Comparison of ENCODE assay signal across 21 cellular contexts in the genomic region with DNA sequence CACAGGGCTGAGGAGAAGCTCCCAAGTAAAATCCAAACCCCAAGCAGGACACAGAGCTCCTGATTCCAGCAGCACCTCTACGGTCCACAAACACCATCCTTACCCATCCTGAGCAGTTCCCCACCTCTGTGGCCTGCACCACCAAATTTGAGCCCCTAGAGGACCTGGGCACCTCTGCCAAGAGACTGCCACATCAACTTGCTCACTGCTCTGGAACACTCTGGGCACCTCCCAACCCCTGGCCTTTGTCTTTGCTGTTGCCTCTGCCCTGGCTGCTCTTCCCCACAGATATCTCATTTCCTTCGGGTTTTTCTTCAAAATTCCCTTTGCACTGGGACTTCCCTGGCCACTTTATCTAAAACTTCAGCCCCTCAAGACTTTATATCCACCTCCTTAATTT. TPM values are rescaled to one million over a fixed set of nuclear protein-coding genes. Genes with fewer than 3 reads are reported as not detected.
DNase-seq lines count a peak whose midpoint lies in the region; ATAC-seq, FAIRE-seq and TF ChIP-seq lines count a peak whose summit lies in the region.
"Had no signal": no experiment of that assay in that cellular context is flagged by ENCODE, and none has a peak within 500 bp of the region (broad histone marks: within the 10 kb centered on the region; RNA-seq: fewer than 3 reads in every experiment).

No MANE protein-coding gene starts in this region.

- TF ChIP-seq RAD21 in A549 (conservative IDR thresholded peaks at IDR 0.05 in 1 of 2, IDR thresholded peaks at IDR 0.05 in 1 of 2), result no peak

- no peak for TF ChIP-seq POLR2A in A549 (IDR thresholded peaks at IDR 0.05; ENCODE audit: low read length)

- no peaks in the 10 kb centered on the region for H3K27me3 ChIP-seq in H7 (ENCODE audit: control insufficient read depth, insufficient read depth, low read length)
- no peaks in the 10 kb centered on the region for H3K27me3 ChIP-seq in A673 (replicated peaks; ENCODE audit: insufficient read depth, low read depth, low read length, poor library complexity)
- H3K27me3 ChIP-seq in CD4-positive, alpha-beta memory T cell (ENCODE audit: insufficient read depth, low read length), result no peaks in the 10 kb centered on the region
- H3K27me3 ChIP-seq: BE2C had no signal

- H3K4me3 ChIP-seq in A549 (no peak overlapping the region), H7 (ENCODE audit: insufficient read depth, low read depth, low read length) (no peak overlapping the region), A673 (ENCODE audit: low read depth, low read length, poor library complexity, severe bottlenecking) (no peak overlapping the region)
- no peak overlapping the region for H3K4me3 ChIP-seq in CD4-positive, alpha-beta memory T cell (ENCODE audit: low read length in 2 of 2)
- H3K4me3 ChIP-seq: HAP-1 had no signal

- POLR2A ChIA-PET in A549 (lab: Yijun Ruan, JAX) (no interaction called here), A673 (lab: Charles Lee; ENCODE audit: low non-redundant PET) (no interaction called here)
- POLR2A ChIA-PET in CD4-positive, alpha-beta memory T cell (lab: Charles Lee; ENCODE audit: partially characterized antibody), result no interaction called here

- no peak overlapping the region for H3K4me3 Mint-ChIP-seq in neural crest cell
- no peak overlapping the region for H3K4me3 Mint-ChIP-seq in stimulated activated memory B cell treated with anti-CD40 and anti-IgM and Interleukin-4, amounts not matched to agents 10 μg/mL and 1 μg/mL and 100 μg/mL, for 72 hours
- no peak overlapping the region for H3K4me3 Mint-ChIP-seq in CD4-positive, alpha-beta memory T cell
- H3K4me3 Mint-ChIP-seq: CD4-positive, CD25-positive, alpha-beta regulatory T cell; HFFc6 had no signal

- peak overlapping the region; percentile 27 for H3K27ac Mint-ChIP-seq in neural crest cell (ENCODE audit: unreplicated experiment)
- H3K27ac Mint-ChIP-seq in stimulated activated memory B cell treated with anti-CD40 and anti-IgM and Interleukin-4, amounts not matched to agents 10 μg/mL and 1 μg/mL and 100 μg/mL, for 72 hours, result no peak overlapping the region
- no peak overlapping the region for H3K27ac Mint-ChIP-seq in CD4-positive, alpha-beta memory T cell
- H3K27ac Mint-ChIP-seq: CD4-positive, CD25-positive, alpha-beta regulatory T cell; HFFc6 had no signal

- H3K9me3 ChIP-seq in A549 (no peaks in the 10 kb centered on the region), A673 (ENCODE audit: low read depth, low read length, poor library complexity, severe bottlenecking) (no peaks in the 10 kb centered on the region)
- no peaks in the 10 kb centered on the region for H3K9me3 ChIP-seq in CD4-positive, alpha-beta memory T cell (ENCODE audit: control insufficient read depth in 1 of 2, low read length in 2 of 2)
- H3K9me3 ChIP-seq: BE2C, Caco-2, HAP-1 had no signal

- peaks cover 15% of the 10 kb centered on the region for H3K4me1 Mint-ChIP-seq in neural crest cell
- no peaks in the 10 kb centered on the region for H3K4me1 Mint-ChIP-seq in stimulated activated memory B cell treated with anti-CD40 and anti-IgM and Interleukin-4, amounts not matched to agents 10 μg/mL and 1 μg/mL and 100 μg/mL, for 72 hours
- H3K4me1 Mint-ChIP-seq in CD4-positive, alpha-beta memory T cell, result no peaks in the 10 kb centered on the region
- H3K4me1 Mint-ChIP-seq: CD4-positive, CD25-positive, alpha-beta regulatory T cell had no signal

- TF ChIP-seq EP300 in A549 (IDR thresholded peaks at IDR 0.05), result no peak

- CTCF ChIA-PET in A549 (lab: Yijun Ruan, JAX) (interaction anchor here (0.7 to 5.0 kb wide), 9 partner anchors 8 to 159 kb away, joined by 3 to 27 read pairs (median 3); partner anchors contain the start of gene FANCI), A673 (lab: Charles Lee) (no interaction called here)
- CTCF ChIA-PET in CD4-positive, alpha-beta memory T cell (lab: Charles Lee; ENCODE audit: partially characterized antibody), result interaction anchor here (1.8 kb wide), 1 partner anchor 10 kb away, joined by 11 read pairs; no protein-coding TSS in a partner anchor

- H3K4me2 ChIP-seq in A549, result no peak overlapping the region

- no peaks in the 10 kb centered on the region for H3K9me3 Mint-ChIP-seq in neural crest cell
- H3K9me3 Mint-ChIP-seq in stimulated activated memory B cell treated with anti-CD40 and anti-IgM and Interleukin-4, amounts not matched to agents 10 μg/mL and 1 μg/mL and 100 μg/mL, for 72 hours, result no peaks in the 10 kb centered on the region
- no peaks in the 10 kb centered on the region for H3K9me3 Mint-ChIP-seq in CD4-positive, alpha-beta memory T cell
- H3K9me3 Mint-ChIP-seq: CD4-positive, CD25-positive, alpha-beta regulatory T cell; HFFc6 had no signal

- ATAC-seq in A549, result peak; percentile 41 to 54; a peak in 4 of 6 replicates
- peak; percentile 22 for ATAC-seq in stimulated activated memory B cell treated with anti-CD40 and anti-IgM and Interleukin-4, amounts not matched to agents 10 μg/mL and 1 μg/mL and 100 μg/mL, for 72 hours

- BruUV-seq in A673 (replicated peaks; lab: Mats Ljungman, UMichigan), result no TSS peak

- H3K4me1 ChIP-seq in A549 (no peaks in the 10 kb centered on the region), A673 (ENCODE audit: insufficient read depth, low read length, poor library complexity, severe bottlenecking) (no peaks in the 10 kb centered on the region)
- H3K4me1 ChIP-seq in CD4-positive, alpha-beta memory T cell (ENCODE audit: insufficient read depth, low read length), result no peaks in the 10 kb centered on the region
- H3K4me1 ChIP-seq: BE2C, Caco-2, HAP-1 had no signal

- H3K27ac ChIP-seq in A549, result no peak overlapping the region
- H3K27ac ChIP-seq in A673 (ENCODE audit: low read depth, low read length, poor library complexity, severe bottlenecking), result no peak overlapping the region
- H3K27ac ChIP-seq in CD4-positive, alpha-beta memory T cell (ENCODE audit: low read depth, low read length), result no peak overlapping the region

- no peaks in the 10 kb centered on the region for H3K27me3 Mint-ChIP-seq in neural crest cell (ENCODE audit: low read depth)
- peaks cover 11% of the 10 kb centered on the region for H3K27me3 Mint-ChIP-seq in stimulated activated memory B cell treated with anti-CD40 and anti-IgM and Interleukin-4, amounts not matched to agents 10 μg/mL and 1 μg/mL and 100 μg/mL, for 72 hours
- no peaks in the 10 kb centered on the region for H3K27me3 Mint-ChIP-seq in CD4-positive, alpha-beta memory T cell

- TF ChIP-seq CTCF in A549 (IDR thresholded peaks at IDR 0.05) (no peak), neural crest cell (conservative IDR thresholded peaks at IDR 0.05) (no peak), A673 (conservative IDR thresholded peaks at IDR 0.05; ENCODE audit: low read depth, low read length) (no peak)

- intact Hi-C loops in A673 (cut with micrococcal nuclease; ENCODE audit: unreplicated experiment), result no loop called here
- intact Hi-C loops in CD4-positive, alpha-beta memory T cell (cut with micrococcal nuclease), result no loop called here

- no peak for FAIRE-seq in A549 (lab: Jason Lieb, UNC)
- FAIRE-seq: D721Med, G401.6, H1 had no signal

- DNase-seq in A549 (ENCODE audit: low read depth in 1 of 2, low spot score in 1 of 2), result no peak
- peak; percentile 13 for DNase-seq in H7
- DNase-seq in neural crest cell (ENCODE audit: low read depth, low spot score), result no peak
- no peak for DNase-seq in GM03348 (ENCODE audit: low spot score)
- DNase-seq in A673 (ENCODE audit: low spot score), result no peak
- DNase-seq in hepatic stellate cell (ENCODE audit: low spot score), result no peak
- DNase-seq in CD4-positive, alpha-beta memory T cell, result no peak
- DNase-seq: 8988T; ACHN; BE2C; C1 segment of cervical spinal cord; Caco-2; CD4-positive, CD25-positive, alpha-beta regulatory T cell; HFFc6; KG1 had no signal

- 13% methylated on average over 2 of the region's 2 CpGs for WGBS in A549 (ENCODE audit: missing lambda C conversion rate)

- no peaks in the 10 kb centered on the region for H3K36me3 ChIP-seq in H7 (replicated peaks; ENCODE audit: control insufficient read depth, insufficient read depth, low read length)
- H3K36me3 ChIP-seq in A673 (ENCODE audit: insufficient read depth, low read length, poor library complexity, severe bottlenecking), result no peaks in the 10 kb centered on the region
- no peaks in the 10 kb centered on the region for H3K36me3 ChIP-seq in CD4-positive, alpha-beta memory T cell (ENCODE audit: insufficient read depth, low read length)
- H3K36me3 ChIP-seq: BE2C, HAP-1 had no signal

- H3K36me3 Mint-ChIP-seq in neural crest cell (ENCODE audit: low read depth), result no peaks in the 10 kb centered on the region
- H3K36me3 Mint-ChIP-seq in stimulated activated memory B cell treated with anti-CD40 and anti-IgM and Interleukin-4, amounts not matched to agents 10 μg/mL and 1 μg/mL and 100 μg/mL, for 72 hours, result no peaks in the 10 kb centered on the region
- no peaks in the 10 kb centered on the region for H3K36me3 Mint-ChIP-seq in CD4-positive, alpha-beta memory T cell
- H3K36me3 Mint-ChIP-seq: CD4-positive, CD25-positive, alpha-beta regulatory T cell had no signal

TF ChIP-seq in A549, 52 proteins besides CTCF, POLR2A, EP300 and RAD21:
- TF ChIP-seq HOXB13 (CRISPR knock-in tag; IDR thresholded peaks at IDR 0.05; ENCODE audit: low read depth), result no peak
- TF ChIP-seq JUN (IDR thresholded peaks at IDR 0.05), result no peak

RNA-seq across cellular contexts. Expression of gene RLBP1, which starts 5.8 kb away (rescaled TPM):
- polyA plus RNA-seq in A549 (2011; rRNA removed) (not detected in 2 replicates), A549 (2017; fragmentation: RNase III; extraction: RNeasy Plus Mini Kit Qiagen cat#74134 plus additional on column Dnase treatment) (not detected in 3 replicates)
- polyA plus RNA-seq in A549 (2012; cell fraction: cytosol; rRNA removed), result not detected in 2 replicates
- polyA plus RNA-seq in A549 (2012; cell fraction: nucleus; rRNA removed), result not detected in 2 replicates
- not detected in 2 replicates for polyA minus RNA-seq in A549 (2011; rRNA and poly(A)+ RNA removed)
- 0.15 TPM in 1 of 2 replicates, not detected in the other for total RNA-seq in H7 (2014; rRNA removed; shearing (Covaris generic))
- total RNA-seq in neural crest cell (5.7 and 6.3 TPM in 2 replicates), A673 (2021) (not detected in 2 replicates)
- total RNA-seq in CD4-positive, alpha-beta memory T cell, result not detected
- not detected for polyA plus RNA-seq in CD4-positive, alpha-beta memory T cell
- total RNA-seq: Caco-2; CD4-positive, CD25-positive, alpha-beta regulatory T cell; H1; HFFc6; HT-29 had no signal
- polyA plus RNA-seq: CD4-positive, CD25-positive, alpha-beta regulatory T cell had no signal

RNA-seq across cellular contexts. Expression of gene FANCI, which starts 28.2 kb away (rescaled TPM):
- polyA plus RNA-seq in A549 (2011; rRNA removed) (97.3 and 123 TPM in 2 replicates), A549 (2017; fragmentation: RNase III; extraction: RNeasy Plus Mini Kit Qiagen cat#74134 plus additional on column Dnase treatment) (96.1 to 101 TPM (median 96.6 TPM) in 3 replicates)
- 29.5 and 32.1 TPM in 2 replicates for polyA plus RNA-seq in A549 (2012; cell fraction: cytosol; rRNA removed)
- 33.1 and 46.9 TPM in 2 replicates for polyA plus RNA-seq in A549 (2012; cell fraction: nucleus; rRNA removed)
- 50.8 and 56.7 TPM in 2 replicates for polyA minus RNA-seq in A549 (2011; rRNA and poly(A)+ RNA removed)
- total RNA-seq in H7 (2014; rRNA removed; shearing (Covaris generic)), result 54.4 and 69.6 TPM in 2 replicates
- total RNA-seq in neural crest cell (164 and 172 TPM in 2 replicates), A673 (2021) (163 and 175 TPM in 2 replicates)
- 10 to 100 TPM; 10.9 to 19.0 TPM for total RNA-seq in CD4-positive, alpha-beta memory T cell
- 1 to 10 TPM; 3.9 to 6.1 TPM for polyA plus RNA-seq in CD4-positive, alpha-beta memory T cell
